31 cellular contexts compared by ENCODE assay signal in the genomic region with DNA sequence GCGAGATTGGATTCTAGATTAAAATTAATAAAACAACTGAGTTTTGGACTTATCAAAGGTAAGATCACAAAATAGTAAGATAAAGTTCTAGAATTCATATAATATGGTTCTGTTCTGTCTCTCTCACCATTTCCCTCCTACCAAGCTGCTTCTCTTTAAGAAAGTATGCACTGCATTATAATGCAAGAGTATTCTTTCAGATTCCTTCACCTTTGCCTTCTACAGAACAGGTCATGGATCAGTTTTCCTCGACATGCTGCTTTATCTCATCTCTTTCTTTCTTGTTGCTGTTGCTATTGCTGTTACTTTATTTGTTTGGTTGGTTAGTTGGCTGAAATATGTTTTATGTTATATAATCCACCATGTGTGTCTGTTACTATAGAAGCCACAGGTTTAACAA.
"Had no signal": no experiment of that assay in that cellular context is flagged by ENCODE, and none has a peak within 500 bp of the region (broad histone marks: within the 10 kb centered on the region; RNA-seq: fewer than 3 reads in every experiment).

No MANE protein-coding gene starts in this region.

- H3K9me3 Mint-ChIP-seq: activated CD4-positive, alpha-beta T cell treated with anti-CD3 and anti-CD28 coated beads, Interleukin-2, amount 10 ng/mL, durations not matched to agents 24 days and 14 days; activated naive CD4-positive, alpha-beta T cell treated with anti-CD3 and anti-CD28 coated beads for 36 hours; activated naive CD8-positive, alpha-beta T cell treated with anti-CD3 and anti-CD28 coated beads, Interleukin-2, amount 50 U/mL, for 24 hours; activated T-helper 1 cell treated with anti-CD3 and anti-CD28 coated beads, Interleukin-12 subunit alpha, Interleukin-12 subunit beta, Interleukin-2, Interleukin-4 antibody, amounts not matched to agents 30 ng/mL and 10 ng/mL and 1 ng/mL, durations not matched to agents 14 hours and 24 hours and 36 hours; activated T-helper 2 cell treated with anti-CD3 and anti-CD28 coated beads, Interferon-gamma antibody, Interleukin-2, Interleukin-4, amounts not matched to agents 10 μg/mL and 5 μg/mL and 100 μg/mL, durations not matched to agents 14 hours and 24 hours and 36 hours; T-helper 2 cell treated with Interferon-gamma antibody and Interleukin-4, amounts not matched to agents 5 μg/mL and 100 μg/mL, for 36 hours had no signal

- H3K27ac ChIP-seq: adrenal gland, body of pancreas, colonic mucosa, epithelial cell of prostate, esophagus squamous epithelium, WERI-Rb-1 had no signal

- H3K4me3 ChIP-seq: adrenal gland, body of pancreas, colonic mucosa, esophagus squamous epithelium had no signal

- H3K4me1 Mint-ChIP-seq: activated CD4-positive, alpha-beta T cell treated with anti-CD3 and anti-CD28 coated beads for 36 hours; activated CD4-positive, alpha-beta T cell treated with anti-CD3 and anti-CD28 coated beads, Interleukin-2, amount 10 ng/mL, durations not matched to agents 24 days and 14 days; activated CD8-positive, alpha-beta memory T cell treated with anti-CD3 and anti-CD28 coated beads, Interleukin-2, amount 10 ng/mL, durations not matched to agents 7 days and 5 days; activated naive CD4-positive, alpha-beta T cell treated with anti-CD3 and anti-CD28 coated beads, Interleukin-2, amount 50 U/mL, for 24 hours; activated naive CD8-positive, alpha-beta T cell treated with anti-CD3 and anti-CD28 coated beads for 36 hours; activated naive CD8-positive, alpha-beta T cell treated with anti-CD3 and anti-CD28 coated beads, Interleukin-2, amount 50 U/mL, for 24 hours; T-helper 17 cell had no signal

- DNase-seq: activated CD4-positive, alpha-beta memory T cell treated with anti-CD3 and anti-CD28 coated beads for 36 hours; activated CD4-positive, alpha-beta T cell treated with anti-CD3 and anti-CD28 coated beads for 36 hours; activated CD4-positive, alpha-beta T cell treated with anti-CD3 and anti-CD28 coated beads, Interleukin-2, amount 10 ng/mL, durations not matched to agents 24 days and 14 days; activated CD4-positive, CD25-positive, alpha-beta regulatory T cell; activated CD4-positive, CD25-positive, alpha-beta regulatory T cell treated with anti-CD3 and anti-CD28 coated beads, Interleukin-2, amount 50 U/mL, for 72 hours; activated CD8-positive, alpha-beta memory T cell treated with anti-CD3 and anti-CD28 coated beads, Interleukin-2, amount 10 ng/mL, durations not matched to agents 7 days and 5 days; activated CD8-positive, alpha-beta memory T cell treated with anti-CD3 and anti-CD28 coated beads, Interleukin-2, amount 50 U/mL, for 4 hours; activated CD8-positive, alpha-beta T cell treated with anti-CD3 and anti-CD28 coated beads, Interleukin-2, amount 10 ng/mL, durations not matched to agents 7 days and 5 days; activated effector memory CD4-positive, alpha-beta T cell treated with anti-CD3 and anti-CD28 coated beads, Interleukin-2, amount 50 U/mL, for 16 hours; activated naive CD4-positive, alpha-beta T cell treated with anti-CD3 and anti-CD28 coated beads for 36 hours; activated naive CD8-positive, alpha-beta T cell treated with anti-CD3 and anti-CD28 coated beads for 36 hours; activated naive CD8-positive, alpha-beta T cell treated with anti-CD3 and anti-CD28 coated beads, Interleukin-2, amount 50 U/mL, for 24 hours; activated T-cell treated with anti-CD3 and anti-CD28 coated beads, Interleukin-2, amount 50 U/mL, for 1 hour; activated T-cell treated with anti-CD3 and anti-CD28 coated beads, Interleukin-2, amount 50 U/mL, for 48 hours; adrenal gland; amygdala; aorta; body of pancreas; caudate nucleus; colonic mucosa; effector CD8-positive, alpha-beta T cell; esophagus squamous epithelium; head of caudate nucleus; T-helper 17 cell; T1000; WERI-Rb-1 had no signal

- H3K27ac Mint-ChIP-seq: activated CD4-positive, alpha-beta memory T cell treated with anti-CD3 and anti-CD28 coated beads for 36 hours; activated CD4-positive, alpha-beta T cell treated with anti-CD3 and anti-CD28 coated beads for 36 hours; activated CD4-positive, alpha-beta T cell treated with anti-CD3 and anti-CD28 coated beads, Interleukin-2, amount 10 ng/mL, durations not matched to agents 24 days and 14 days; activated CD8-positive, alpha-beta memory T cell treated with anti-CD3 and anti-CD28 coated beads, Interleukin-2, amount 10 ng/mL, durations not matched to agents 7 days and 5 days; activated CD8-positive, alpha-beta T cell treated with anti-CD3 and anti-CD28 coated beads, Interleukin-2, amount 10 ng/mL, durations not matched to agents 7 days and 5 days; activated naive CD4-positive, alpha-beta T cell treated with anti-CD3 and anti-CD28 coated beads for 36 hours; activated naive CD4-positive, alpha-beta T cell treated with anti-CD3 and anti-CD28 coated beads, Interleukin-2, amount 50 U/mL, for 24 hours; activated naive CD8-positive, alpha-beta T cell treated with anti-CD3 and anti-CD28 coated beads for 36 hours; activated naive CD8-positive, alpha-beta T cell treated with anti-CD3 and anti-CD28 coated beads, Interleukin-2, amount 50 U/mL, for 24 hours; activated T-helper 1 cell treated with anti-CD3 and anti-CD28 coated beads, Interleukin-12 subunit alpha, Interleukin-12 subunit beta, Interleukin-2, Interleukin-4 antibody, amounts not matched to agents 30 ng/mL and 10 ng/mL and 1 ng/mL, durations not matched to agents 14 hours and 24 hours and 36 hours; activated T-helper 2 cell treated with anti-CD3 and anti-CD28 coated beads, Interferon-gamma antibody, Interleukin-2, Interleukin-4, amounts not matched to agents 10 μg/mL and 5 μg/mL and 100 μg/mL, durations not matched to agents 14 hours and 24 hours and 36 hours; T-helper 17 cell; T-helper 2 cell treated with Interferon-gamma antibody and Interleukin-4, amounts not matched to agents 5 μg/mL and 100 μg/mL, for 36 hours had no signal

- H3K36me3 Mint-ChIP-seq: activated CD4-positive, alpha-beta memory T cell treated with anti-CD3 and anti-CD28 coated beads for 36 hours; activated CD8-positive, alpha-beta memory T cell treated with anti-CD3 and anti-CD28 coated beads, Interleukin-2, amount 10 ng/mL, durations not matched to agents 7 days and 5 days; activated naive CD4-positive, alpha-beta T cell treated with anti-CD3 and anti-CD28 coated beads, Interleukin-2, amount 50 U/mL, for 24 hours; activated naive CD8-positive, alpha-beta T cell treated with anti-CD3 and anti-CD28 coated beads for 36 hours had no signal

- H3K9me3 ChIP-seq: adrenal gland, body of pancreas, colonic mucosa, esophagus squamous epithelium had no signal

- H3K4me1 ChIP-seq: adrenal gland, body of pancreas, colonic mucosa, esophagus squamous epithelium had no signal

- H3K4me3 Mint-ChIP-seq: activated CD4-positive, alpha-beta memory T cell treated with anti-CD3 and anti-CD28 coated beads for 36 hours; activated CD4-positive, alpha-beta T cell treated with anti-CD3 and anti-CD28 coated beads for 36 hours; activated CD4-positive, alpha-beta T cell treated with anti-CD3 and anti-CD28 coated beads, Interleukin-2, amount 10 ng/mL, durations not matched to agents 24 days and 14 days; activated CD8-positive, alpha-beta memory T cell treated with anti-CD3 and anti-CD28 coated beads, Interleukin-2, amount 10 ng/mL, durations not matched to agents 7 days and 5 days; activated CD8-positive, alpha-beta T cell treated with anti-CD3 and anti-CD28 coated beads, Interleukin-2, amount 10 ng/mL, durations not matched to agents 7 days and 5 days; activated naive CD4-positive, alpha-beta T cell treated with anti-CD3 and anti-CD28 coated beads for 36 hours; activated naive CD4-positive, alpha-beta T cell treated with anti-CD3 and anti-CD28 coated beads, Interleukin-2, amount 50 U/mL, for 24 hours; activated naive CD8-positive, alpha-beta T cell treated with anti-CD3 and anti-CD28 coated beads for 36 hours; activated naive CD8-positive, alpha-beta T cell treated with anti-CD3 and anti-CD28 coated beads, Interleukin-2, amount 50 U/mL, for 24 hours; activated T-helper 1 cell treated with anti-CD3 and anti-CD28 coated beads, Interleukin-12 subunit alpha, Interleukin-12 subunit beta, Interleukin-2, Interleukin-4 antibody, amounts not matched to agents 30 ng/mL and 10 ng/mL and 1 ng/mL, durations not matched to agents 14 hours and 24 hours and 36 hours; T-helper 17 cell; T-helper 2 cell treated with Interferon-gamma antibody and Interleukin-4, amounts not matched to agents 5 μg/mL and 100 μg/mL, for 36 hours had no signal

- H3K36me3 ChIP-seq: adrenal gland, colonic mucosa, esophagus squamous epithelium, WERI-Rb-1 had no signal

- ATAC-seq: activated CD4-positive, alpha-beta T cell treated with anti-CD3 and anti-CD28 coated beads for 36 hours; activated CD8-positive, alpha-beta memory T cell treated with anti-CD3 and anti-CD28 coated beads, Interleukin-2, amount 10 ng/mL, durations not matched to agents 7 days and 5 days; activated CD8-positive, alpha-beta T cell treated with anti-CD3 and anti-CD28 coated beads, Interleukin-2, amount 10 ng/mL, durations not matched to agents 7 days and 5 days; activated naive CD8-positive, alpha-beta T cell treated with anti-CD3 and anti-CD28 coated beads, Interleukin-2, amount 50 U/mL, for 24 hours; body of pancreas; T-helper 17 cell had no signal

- H3K27me3 Mint-ChIP-seq: activated CD4-positive, alpha-beta memory T cell treated with anti-CD3 and anti-CD28 coated beads for 36 hours; activated CD4-positive, alpha-beta T cell treated with anti-CD3 and anti-CD28 coated beads for 36 hours; activated CD4-positive, alpha-beta T cell treated with anti-CD3 and anti-CD28 coated beads, Interleukin-2, amount 10 ng/mL, durations not matched to agents 24 days and 14 days; activated CD8-positive, alpha-beta memory T cell treated with anti-CD3 and anti-CD28 coated beads, Interleukin-2, amount 10 ng/mL, durations not matched to agents 7 days and 5 days; activated naive CD4-positive, alpha-beta T cell treated with anti-CD3 and anti-CD28 coated beads, Interleukin-2, amount 50 U/mL, for 24 hours; activated naive CD8-positive, alpha-beta T cell treated with anti-CD3 and anti-CD28 coated beads for 36 hours; activated naive CD8-positive, alpha-beta T cell treated with anti-CD3 and anti-CD28 coated beads, Interleukin-2, amount 50 U/mL, for 24 hours; T-helper 17 cell had no signal

- H3K27me3 ChIP-seq: adrenal gland, body of pancreas, colonic mucosa, esophagus squamous epithelium had no signal
